10 cellular contexts compared by ENCODE assay signal in genomic region chr1:61183471-61184034, GRCh38.
DNase-seq lines count a peak whose midpoint lies in the region; ATAC-seq and TF ChIP-seq lines count a peak whose summit lies in the region.
"Had no signal": no experiment of that assay in that cellular context is flagged by ENCODE, and none has a peak within 500 bp of the region (broad histone marks: within the 10 kb centered on the region; RNA-seq: fewer than 3 reads in every experiment).

No MANE protein-coding gene starts in this region.

- no peaks in the 10 kb centered on the region for H3K36me3 Mint-ChIP-seq in activated naive CD4-positive, alpha-beta T cell treated with anti-CD3 and anti-CD28 coated beads, Interleukin-2, amount 10 ng/mL, durations not matched to agents 7 days and 5 days

- CTCF ChIA-PET in activated naive CD4-positive, alpha-beta T cell treated with anti-CD3 and anti-CD28 coated beads, Interleukin-2, amount 10 ng/mL, durations not matched to agents 7 days and 5 days (lab: Charles Lee), result no interaction called here

- H3K4me1 Mint-ChIP-seq in activated naive CD4-positive, alpha-beta T cell treated with anti-CD3 and anti-CD28 coated beads, Interleukin-2, amount 10 ng/mL, durations not matched to agents 7 days and 5 days, result no peaks in the 10 kb centered on the region

- H3K27me3 ChIP-seq in BE2C (no peaks in the 10 kb centered on the region), parathyroid adenoma (ENCODE audit: control insufficient read depth, insufficient read depth, low read length) (no peaks in the 10 kb centered on the region)

- H3K9me3 Mint-ChIP-seq in activated naive CD4-positive, alpha-beta T cell treated with anti-CD3 and anti-CD28 coated beads, Interleukin-2, amount 10 ng/mL, durations not matched to agents 7 days and 5 days, result no peaks in the 10 kb centered on the region

- TF ChIP-seq CTCF in BE2C (IDR thresholded peaks at IDR 0.05; ENCODE audit: low read depth, low read length) (no peak), foreskin fibroblast (IDR thresholded peaks at IDR 0.05; ENCODE audit: low read depth, low read length) (no peak), parathyroid adenoma (IDR thresholded peaks at IDR 0.05) (no peak)

- H3K4me1 ChIP-seq in BE2C (peaks cover 9% of the 10 kb centered on the region), parathyroid adenoma (peaks cover 5% of the 10 kb centered on the region)
- H3K4me1 ChIP-seq: Caco-2 had no signal

- DNase-seq in BE2C, result peak; percentile 10
- DNase-seq in SK-N-MC (ENCODE audit: low read depth, low spot score), result no peak
- DNase-seq in foreskin fibroblast, result peak; percentile 17 to 64
- no peak for DNase-seq in hepatic stellate cell (ENCODE audit: low spot score)
- DNase-seq in activated naive CD4-positive, alpha-beta T cell treated with anti-CD3 and anti-CD28 coated beads, Interleukin-2, amount 10 ng/mL, durations not matched to agents 7 days and 5 days, result no peak
- DNase-seq: NCI-H1436 treated with DMSO at 0.1 percent for 48 hours had no signal

- H3K36me3 ChIP-seq in BE2C (no peaks in the 10 kb centered on the region), SK-N-MC (ENCODE audit: insufficient read depth, low read length) (no peaks in the 10 kb centered on the region), parathyroid adenoma (ENCODE audit: control insufficient read depth, insufficient read depth, low read length) (no peaks in the 10 kb centered on the region)

- no peak overlapping the region for H3K4me3 Mint-ChIP-seq in activated naive CD4-positive, alpha-beta T cell treated with anti-CD3 and anti-CD28 coated beads, Interleukin-2, amount 10 ng/mL, durations not matched to agents 7 days and 5 days

- peak overlapping the region; percentile 82 for H2AFZ ChIP-seq in parathyroid adenoma

- H3K9me3 ChIP-seq in BE2C (no peaks in the 10 kb centered on the region), SK-N-MC (ENCODE audit: low read depth, low read length) (no peaks in the 10 kb centered on the region), parathyroid adenoma (ENCODE audit: control insufficient read depth, low read length) (no peaks in the 10 kb centered on the region)
- H3K9me3 ChIP-seq: Caco-2 had no signal

- H3K27ac ChIP-seq in SK-N-MC, result peak overlapping the region; percentile 83
- peak overlapping the region; percentile 85 for H3K27ac ChIP-seq in parathyroid adenoma

- peak overlapping the region; percentile 59 for H3K4me2 ChIP-seq in parathyroid adenoma (ENCODE audit: low read length)

- H3K79me2 ChIP-seq in parathyroid adenoma, result peaks cover 2% of the 10 kb centered on the region

- H3K4me3 ChIP-seq in BE2C (ENCODE audit: low read depth, low read length) (peak overlapping the region; percentile 49), SK-N-MC (no peak overlapping the region; the same call in 1 of the 2 replicates), foreskin fibroblast (ENCODE audit: low read depth in 1 of 2, low read length in 2 of 2) (peak overlapping the region in 1 of 2 donors; percentile 48), parathyroid adenoma (ENCODE audit: low read depth, low read length) (peak overlapping the region; percentile 36)

- ATAC-seq in HG03108 (IDR thresholded peaks at IDR 0.05; ENCODE audit: unreplicated experiment) (no peak), HG02763 (IDR thresholded peaks at IDR 0.05; ENCODE audit: unreplicated experiment) (no peak)

- no peaks in the 10 kb centered on the region for H3K27me3 Mint-ChIP-seq in activated naive CD4-positive, alpha-beta T cell treated with anti-CD3 and anti-CD28 coated beads, Interleukin-2, amount 10 ng/mL, durations not matched to agents 7 days and 5 days

- H3K27ac Mint-ChIP-seq in activated naive CD4-positive, alpha-beta T cell treated with anti-CD3 and anti-CD28 coated beads, Interleukin-2, amount 10 ng/mL, durations not matched to agents 7 days and 5 days, result no peak overlapping the region

- H3K9ac ChIP-seq in SK-N-MC (ENCODE audit: insufficient read length) (no peak overlapping the region), parathyroid adenoma (no peak overlapping the region)

Comparison
In these comparisons a context has a peak if more than half of its experiments do, and no peak if none do; other contexts are left out.
1. DNase-seq: peak in BE2C (single experiment) and foreskin fibroblast (2 of 2); none in SK-N-MC (single experiment), hepatic stellate cell (single experiment) and activated naive CD4-positive, alpha-beta T cell treated with anti-CD3 and anti-CD28 coated beads, Interleukin-2, amount 10 ng/mL, durations not matched to agents 7 days and 5 days (single experiment).